ENCODE assay signal across 13 cellular contexts in genomic region chr21:31233711-31234110, GRCh38.
DNase-seq lines count a peak whose midpoint lies in the region; ATAC-seq lines count a peak whose summit lies in the region.
"Had no signal": no experiment of that assay in that cellular context is flagged by ENCODE, and none has a peak within 500 bp of the region (broad histone marks: within the 10 kb centered on the region; RNA-seq: fewer than 3 reads in every experiment).

No MANE protein-coding gene starts in this region.

- H3K9ac ChIP-seq in Karpas-422 (ENCODE audit: low read length) = no peak overlapping the region

- POLR2A ChIA-PET in activated CD4-positive, alpha-beta T cell treated with anti-CD3 and anti-CD28 coated beads, Interleukin-2, amount 10 ng/mL, durations not matched to agents 7 days and 5 days (lab: Charles Lee) = no interaction called here

- H3K9me2 ChIP-seq in Karpas-422 (replicated peaks; ENCODE audit: insufficient read depth, low read length) = no peaks in the 10 kb centered on the region

- peak overlapping the region; percentile 25 for H3K27ac Mint-ChIP-seq in activated CD4-positive, alpha-beta T cell treated with anti-CD3 and anti-CD28 coated beads, Interleukin-2, amount 10 ng/mL, durations not matched to agents 7 days and 5 days
- H3K27ac Mint-ChIP-seq: GM23338, H9 had no signal

- DNase-seq in activated CD4-positive, alpha-beta T cell treated with anti-CD3 and anti-CD28 coated beads, Interleukin-2, amount 10 ng/mL, durations not matched to agents 7 days and 5 days = no peak
- DNase-seq in activated CD4-positive, alpha-beta T cell treated with anti-CD3 and anti-CD28 coated beads for 4 hours = no peak
- DNase-seq in Karpas-422 (peak; percentile 5), cerebellum (ENCODE audit: low spot score) (peak; percentile 72), T-helper 2 cell (no peak)
- DNase-seq: Caco-2; CD4-positive, alpha-beta memory T cell; DMS53; DMS79 treated with DMSO at 0.1 percent for 48 hours; H9 had no signal

- no peaks in the 10 kb centered on the region for H3K4me1 ChIP-seq in Karpas-422 (ENCODE audit: low read length)
- H3K4me1 ChIP-seq: Caco-2 had no signal

- H3K27me3 ChIP-seq in Karpas-422 (ENCODE audit: low read length) = no peaks in the 10 kb centered on the region

- H2AFZ ChIP-seq in Karpas-422 (ENCODE audit: low read length) = no peak overlapping the region
- H2AFZ ChIP-seq: GM23338 had no signal

- H3K4me3 Mint-ChIP-seq in activated CD4-positive, alpha-beta T cell treated with anti-CD3 and anti-CD28 coated beads, Interleukin-2, amount 10 ng/mL, durations not matched to agents 7 days and 5 days = no peak overlapping the region
- H3K4me3 Mint-ChIP-seq: CD4-positive, alpha-beta memory T cell; GM23338; H9 had no signal

- H4K20me1 ChIP-seq in Karpas-422 (ENCODE audit: insufficient read depth, low read depth, low read length) = no peaks in the 10 kb centered on the region

- no peaks in the 10 kb centered on the region for H3K36me3 ChIP-seq in Karpas-422 (ENCODE audit: insufficient read depth, low read length)

- H3K9me3 ChIP-seq in Karpas-422 (ENCODE audit: low read length) = no peaks in the 10 kb centered on the region
- H3K9me3 ChIP-seq: Caco-2 had no signal

- H3K79me2 ChIP-seq in Karpas-422 (ENCODE audit: low read length) = no peaks in the 10 kb centered on the region

- no peak overlapping the region for H3K27ac ChIP-seq in Karpas-422 (ENCODE audit: low read length)

- peaks cover 10% of the 10 kb centered on the region for H3K9me3 Mint-ChIP-seq in activated CD4-positive, alpha-beta T cell treated with anti-CD3 and anti-CD28 coated beads, Interleukin-2, amount 10 ng/mL, durations not matched to agents 7 days and 5 days
- H3K9me3 Mint-ChIP-seq: GM23338, H9 had no signal

- H3K27me3 Mint-ChIP-seq in activated CD4-positive, alpha-beta T cell treated with anti-CD3 and anti-CD28 coated beads, Interleukin-2, amount 10 ng/mL, durations not matched to agents 7 days and 5 days = no peaks in the 10 kb centered on the region
- H3K27me3 Mint-ChIP-seq: CD4-positive, alpha-beta memory T cell had no signal

- no peak overlapping the region for H3K4me3 ChIP-seq in Karpas-422 (ENCODE audit: low read length)
- H3K4me3 ChIP-seq: GM23338 had no signal

- H3K36me3 Mint-ChIP-seq in activated CD4-positive, alpha-beta T cell treated with anti-CD3 and anti-CD28 coated beads, Interleukin-2, amount 10 ng/mL, durations not matched to agents 7 days and 5 days (ENCODE audit: low read depth) = peaks cover 42% of the 10 kb centered on the region

- H3K4me2 ChIP-seq in Karpas-422 (ENCODE audit: low read depth, low read length, poor library complexity, severe bottlenecking) = no peak overlapping the region
- H3K4me2 ChIP-seq: GM23338 had no signal

- CTCF ChIA-PET in activated CD4-positive, alpha-beta T cell treated with anti-CD3 and anti-CD28 coated beads, Interleukin-2, amount 10 ng/mL, durations not matched to agents 7 days and 5 days (lab: Charles Lee) = interaction anchor here (1.5 kb wide), 3 partner anchors 20 to 347 kb away, joined by 3 read pairs; no protein-coding TSS in a partner anchor

- no peak for ATAC-seq in GM18511 (IDR thresholded peaks at IDR 0.05; ENCODE audit: unreplicated experiment)
- ATAC-seq: GM23338, HCT116 had no signal

- peaks cover 18% of the 10 kb centered on the region for H3K4me1 Mint-ChIP-seq in activated CD4-positive, alpha-beta T cell treated with anti-CD3 and anti-CD28 coated beads, Interleukin-2, amount 10 ng/mL, durations not matched to agents 7 days and 5 days
- H3K4me1 Mint-ChIP-seq: GM23338, H9 had no signal

Comparison
In these comparisons a context has a peak if more than half of its experiments do, and no peak if none do; other contexts are left out.
1. DNase-seq: peak in Karpas-422 (single experiment) and cerebellum (single experiment); none in activated CD4-positive, alpha-beta T cell treated with anti-CD3 and anti-CD28 coated beads, Interleukin-2, amount 10 ng/mL, durations not matched to agents 7 days and 5 days (single experiment), activated CD4-positive, alpha-beta T cell treated with anti-CD3 and anti-CD28 coated beads for 4 hours (0 of 2) and T-helper 2 cell (0 of 5).